In genomic region chr2:114127372-114127771, GRCh38 we compare ENCODE assay signal across 22 cellular contexts.
DNase-seq lines count a peak whose midpoint lies in the region; ATAC-seq and TF ChIP-seq lines count a peak whose summit lies in the region.
"Had no signal": no experiment of that assay in that cellular context is flagged by ENCODE, and none has a peak within 500 bp of the region (broad histone marks: within the 10 kb centered on the region; RNA-seq: fewer than 3 reads in every experiment).

No MANE protein-coding gene starts in this region.

- intact Hi-C loops in mammary epithelial cell (cut with micrococcal nuclease), result no loop called here

- no peak overlapping the region for H3K27ac ChIP-seq in mammary epithelial cell (ENCODE audit: insufficient read depth, low read depth, low read length)
- H3K27ac ChIP-seq: gastroesophageal sphincter, Peyer's patch, SJSA1 had no signal

- H3K4me1 ChIP-seq in mammary epithelial cell (ENCODE audit: insufficient read depth, low read length), result no peaks in the 10 kb centered on the region
- H3K4me1 ChIP-seq: gastroesophageal sphincter, SJSA1 had no signal

- 21% methylated on average over 2 of the region's 2 CpGs for WGBS in mammary epithelial cell (ENCODE audit: low coverage, missing lambda C conversion rate)

- dilution Hi-C loops in mammary epithelial cell (cut with HindIII; ENCODE audit: low sequenced_read_pairs), result no loop called here

- H3K79me2 ChIP-seq in mammary epithelial cell (ENCODE audit: insufficient read depth, low read length), result no peaks in the 10 kb centered on the region

- no peaks in the 10 kb centered on the region for H3K36me3 ChIP-seq in mammary epithelial cell (ENCODE audit: insufficient read depth, low read length)
- H3K36me3 ChIP-seq: gastroesophageal sphincter, Peyer's patch, SJSA1 had no signal

- TF ChIP-seq CTCF in mammary epithelial cell (conservative IDR thresholded peaks at IDR 0.05 in 1 of 2, IDR thresholded peaks at IDR 0.05 in 1 of 2; ENCODE audit: extremely low read depth in 1 of 2, insufficient read depth in 1 of 2, low read depth in 1 of 2, low read length in 2 of 2), result no peak

- H3K9ac ChIP-seq in mammary epithelial cell (ENCODE audit: insufficient read depth, low read length), result no peak overlapping the region

- H3K9me3 ChIP-seq in mammary epithelial cell (replicated peaks; ENCODE audit: insufficient read depth, low read length), result no peaks in the 10 kb centered on the region
- H3K9me3 ChIP-seq: gastroesophageal sphincter, Peyer's patch, SJSA1 had no signal

- no peak overlapping the region for H3K4me3 ChIP-seq in mammary epithelial cell (replicated peaks in 1 of 3; ENCODE audit: insufficient read depth in 1 of 3, low read depth in 2 of 3, low read length in 3 of 3)
- H3K4me3 ChIP-seq: gastroesophageal sphincter, Peyer's patch, SJSA1 had no signal

- H4K20me1 ChIP-seq in mammary epithelial cell (ENCODE audit: insufficient read depth, low read length), result no peaks in the 10 kb centered on the region

- no peak for ATAC-seq in GM18502 (IDR thresholded peaks at IDR 0.05; ENCODE audit: poor library complexity, unreplicated experiment)
- ATAC-seq: activated CD4-positive, alpha-beta T cell treated with anti-CD3 and anti-CD28 coated beads for 36 hours; activated naive CD8-positive, alpha-beta T cell treated with anti-CD3 and anti-CD28 coated beads, Interleukin-2, amount 50 U/mL, for 24 hours; gastroesophageal sphincter; left ventricle myocardium superior; natural killer cell treated with Interleukin-12 subunit alpha and Interleukin-12 subunit beta and Interleukin-15 and Interleukin-18, amount 100 ng/mL, for 72 hours had no signal

- BruUV-seq in mammary epithelial cell (replicated peaks; lab: Mats Ljungman, UMichigan), result no TSS peak

- H3K4me2 ChIP-seq in mammary epithelial cell (ENCODE audit: insufficient read depth, low read depth, low read length), result no peak overlapping the region

- DNase-seq in AG20443 (ENCODE audit: low spot score) (peak; percentile 71), HCEC 1CT (peak; percentile 32), mammary epithelial cell (peak; percentile 10), kidney tubule cell (ENCODE audit: low spot score) (peak; percentile 40), NCI-H2171 (lab: John Stamatoyannopoulos, UW) (no peak), DMS153 (lab: John Stamatoyannopoulos, UW) (no peak)
- DNase-seq: activated CD4-positive, alpha-beta T cell treated with anti-CD3 and anti-CD28 coated beads for 36 hours; activated gamma-delta T cell treated with Interleukin-2 at 50 U/mL for 16 hours; activated naive CD8-positive, alpha-beta T cell treated with anti-CD3 and anti-CD28 coated beads, Interleukin-2, amount 50 U/mL, for 24 hours; effector CD8-positive, alpha-beta T cell; left ventricle myocardium superior; NCI-H1417; NCI-H2107; NCI-H510A treated with DMSO at 0.1 percent for 48 hours; Peyer's patch; small intestine; stimulated activated CD4-positive, alpha-beta T cell treated with anti-CD3 and anti-CD28 coated beads, Interleukin-1b, Interleukin-23, amount 100 ng/mL, for 48 hours; T-helper 1 cell had no signal

- H3K27me3 ChIP-seq in mammary epithelial cell (ENCODE audit: insufficient read depth, low read length), result no peaks in the 10 kb centered on the region
- H3K27me3 ChIP-seq: gastroesophageal sphincter, Peyer's patch, SJSA1 had no signal

- no peak overlapping the region for H2AFZ ChIP-seq in mammary epithelial cell (ENCODE audit: low read depth, low read length)

- in situ Hi-C loops in mammary epithelial cell (cut with MboI; ENCODE audit: low sequenced_read_pairs in 2 of 2), result no loop called here

- CTCF ChIA-PET in mammary epithelial cell (lab: Charles Lee; ENCODE audit: low non-redundant PET), result no interaction called here

Comparison
In these comparisons a context has a peak if more than half of its experiments do, and no peak if none do; other contexts are left out.
1. DNase-seq: peak in AG20443 (single experiment), HCEC 1CT (single experiment), mammary epithelial cell (single experiment) and kidney tubule cell (single experiment); none in NCI-H2171 (single experiment) and DMS153 (single experiment).